In the genomic region with DNA sequence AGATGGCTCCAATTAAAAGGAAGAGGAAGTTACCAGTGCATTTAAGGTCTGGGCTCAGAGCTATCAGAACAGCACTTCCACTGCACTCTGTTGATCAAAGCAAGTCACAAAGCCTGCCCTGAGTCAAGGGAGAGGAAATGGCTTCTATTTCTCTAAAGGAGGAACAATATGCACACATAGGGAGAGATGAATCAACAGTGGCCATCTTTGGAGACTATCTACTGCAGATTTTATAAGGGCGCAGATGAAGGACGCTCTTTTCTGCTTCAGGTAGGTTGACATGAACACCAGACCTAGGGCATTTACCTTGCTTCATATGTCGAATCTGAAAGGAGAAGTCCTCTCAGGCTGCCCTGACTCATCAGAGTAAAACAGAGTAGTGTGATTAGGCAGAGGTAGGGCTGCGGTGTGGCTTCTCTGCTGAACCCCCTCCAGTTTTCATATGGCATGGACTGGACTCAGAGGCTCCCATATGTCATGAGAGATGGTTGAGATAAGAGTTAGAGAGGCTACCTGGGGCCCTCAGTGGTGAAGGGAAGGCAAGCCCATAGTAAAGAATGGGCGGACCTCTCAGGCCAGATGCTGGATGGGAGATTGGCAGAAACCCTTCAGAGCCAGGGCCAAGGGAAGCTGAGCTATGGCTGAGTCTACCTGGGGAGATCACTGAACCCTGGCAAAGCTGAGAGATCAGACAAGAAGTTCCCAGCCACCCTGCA, we compare ENCODE assay signal across 8 cellular contexts.
DNase-seq lines count a peak whose midpoint lies in the region; ATAC-seq and TF ChIP-seq lines count a peak whose summit lies in the region.

No MANE protein-coding gene starts in this region.

- H3K27ac ChIP-seq in DOHH2 (ENCODE audit: low read depth, low read length): peak overlapping the region; percentile 85

- peak; percentile 78 for ATAC-seq in GM21528 (IDR thresholded peaks at IDR 0.05; ENCODE audit: low FRiP score, unreplicated experiment)

- H4K20me1 ChIP-seq in DOHH2 (ENCODE audit: control insufficient read depth, insufficient read depth, low read depth, low read length): no peaks in the 10 kb centered on the region

- H3F3A ChIP-seq in DOHH2 (ENCODE audit: control insufficient read depth, insufficient read depth): peaks cover 28% of the 10 kb centered on the region

- peaks cover 86% of the 10 kb centered on the region for H3K4me1 ChIP-seq in DOHH2 (ENCODE audit: control insufficient read depth, low read length)

- H3K79me2 ChIP-seq in DOHH2 (ENCODE audit: control insufficient read depth, low read length): peaks cover 39% of the 10 kb centered on the region

- no peaks in the 10 kb centered on the region for H3K9me3 ChIP-seq in DOHH2 (ENCODE audit: control insufficient read depth, insufficient read depth, low read length)

- H3K36me3 ChIP-seq in DOHH2 (ENCODE audit: control insufficient read depth, low read length): peaks cover 9% of the 10 kb centered on the region

- peak overlapping the region; percentile 92 for H3K4me2 ChIP-seq in DOHH2 (ENCODE audit: low read length)

- H3K27me3 ChIP-seq in DOHH2 (ENCODE audit: control insufficient read depth, low read length): no peaks in the 10 kb centered on the region

- DNase-seq in Kasumi-1 (lab: John Stamatoyannopoulos, UW) (peak; percentile 53 to 55), NCI-H1417 (lab: John Stamatoyannopoulos, UW) (no peak), DMS53 (lab: John Stamatoyannopoulos, UW) (no peak), COLO668 (lab: John Stamatoyannopoulos, UW; ENCODE audit: unreplicated experiment) (no peak)
- peak; percentile 29 for DNase-seq in activated effector memory CD4-positive, alpha-beta T cell treated with Interleukin-2 at 50 U/mL for 16 hours
- peak; percentile 66 for DNase-seq in stimulated activated CD8-positive, alpha-beta memory T cell treated with anti-CD3 and anti-CD28 coated beads, Interleukin-4, amount 100 ng/mL, for 48 hours

- peak overlapping the region; percentile 70 for H3K4me3 ChIP-seq in DOHH2 (ENCODE audit: low read length)

- H3K9me2 ChIP-seq in DOHH2 (replicated peaks; ENCODE audit: control insufficient read depth, low read length): no peaks in the 10 kb centered on the region

- no peak for TF ChIP-seq CTCF in DOHH2 (IDR thresholded peaks at IDR 0.05; ENCODE audit: low read depth, low read length, poor library complexity, severe bottlenecking)

Comparison
In these comparisons a context has a peak if more than half of its experiments do, and no peak if none do; other contexts are left out.
1. DNase-seq: peak in Kasumi-1 (2 of 2), activated effector memory CD4-positive, alpha-beta T cell treated with Interleukin-2 at 50 U/mL for 16 hours (single experiment) and stimulated activated CD8-positive, alpha-beta memory T cell treated with anti-CD3 and anti-CD28 coated beads, Interleukin-4, amount 100 ng/mL, for 48 hours (single experiment); none in NCI-H1417 (0 of 3), DMS53 (single experiment) and COLO668 (single experiment).